In genomic region chr12:64627781-64628180, GRCh38 we compare ENCODE assay signal across 14 cellular contexts. TPM values are rescaled to one million over a fixed set of nuclear protein-coding genes. Genes with fewer than 3 reads are reported as not detected.
DNase-seq lines count a peak whose midpoint lies in the region; ATAC-seq, FAIRE-seq and TF ChIP-seq lines count a peak whose summit lies in the region.
"Had no signal": no experiment of that assay in that cellular context is flagged by ENCODE, and none has a peak within 500 bp of the region (broad histone marks: within the 10 kb centered on the region; RNA-seq: fewer than 3 reads in every experiment).

No MANE protein-coding gene starts in this region.

- H3K4me3 ChIP-seq in astrocyte of the cerebellum (ENCODE audit: low read depth, low read length): no peak overlapping the region
- H3K4me3 ChIP-seq in right atrium auricular region: no peak overlapping the region

- in situ Hi-C loops in astrocyte of the cerebellum (cut with HindIII; ENCODE audit: low sequenced_read_pairs): no loop called here

- FAIRE-seq in RCC 7860 (lab: Jason Lieb, UNC): no peak
- FAIRE-seq: GM12892 had no signal

- H3K36me3 ChIP-seq in right atrium auricular region: no peaks in the 10 kb centered on the region

- peaks cover 78% of the 10 kb centered on the region for H3K4me1 Mint-ChIP-seq in activated CD4-positive, alpha-beta T cell treated with anti-CD3 and anti-CD28 coated beads for 36 hours

- H3K27ac Mint-ChIP-seq in activated CD4-positive, alpha-beta T cell treated with anti-CD3 and anti-CD28 coated beads for 36 hours: peak overlapping the region; percentile 35

- H3K27ac ChIP-seq in right atrium auricular region: peak overlapping the region; percentile 54 to 88

- POLR2A ChIA-PET in activated CD4-positive, alpha-beta T cell treated with anti-CD3 and anti-CD28 coated beads for 36 hours (lab: Charles Lee): no interaction called here

- peaks cover 26% of the 10 kb centered on the region for H3K36me3 Mint-ChIP-seq in activated CD4-positive, alpha-beta T cell treated with anti-CD3 and anti-CD28 coated beads for 36 hours (ENCODE audit: low read depth)

- H3K27me3 Mint-ChIP-seq in activated CD4-positive, alpha-beta T cell treated with anti-CD3 and anti-CD28 coated beads for 36 hours: no peaks in the 10 kb centered on the region

- TF ChIP-seq CTCF in astrocyte of the cerebellum (IDR thresholded peaks at IDR 0.05; ENCODE audit: low read depth, low read length, missing control alignments) (no peak), right atrium auricular region (IDR thresholded peaks at IDR 0.05) (no peak)

- CTCF ChIA-PET in activated CD4-positive, alpha-beta T cell treated with anti-CD3 and anti-CD28 coated beads for 36 hours (lab: Charles Lee): interaction anchor here (0.8 to 1.5 kb wide), 6 partner anchors 11 to 45 kb away, joined by 3 to 4 read pairs (median 3); no protein-coding TSS in a partner anchor

- no peaks in the 10 kb centered on the region for H3K27me3 ChIP-seq in right atrium auricular region

- H3K9me3 Mint-ChIP-seq in activated CD4-positive, alpha-beta T cell treated with anti-CD3 and anti-CD28 coated beads for 36 hours (ENCODE audit: low read depth): peaks cover 4% of the 10 kb centered on the region

- intact Hi-C loops in activated CD4-positive, alpha-beta T cell treated with anti-CD3 and anti-CD28 coated beads for 36 hours (cut with DNase I, micrococcal nuclease): loop anchor here in 1 of 2 experiments (5.0 kb wide), 1 partner anchor 130 kb away; the partner anchor contains the start of gene GNS

- no peaks in the 10 kb centered on the region for H3K9me3 ChIP-seq in right atrium auricular region

- DNase-seq in activated CD4-positive, alpha-beta T cell treated with anti-CD3 and anti-CD28 coated beads for 36 hours: no peak
- no peak for DNase-seq in activated CD4-positive, alpha-beta T cell treated with anti-CD3 and anti-CD28 coated beads, Interleukin-2, amount 50 U/mL, for 1 hour
- DNase-seq in astrocyte of the cerebellum (ENCODE audit: low read depth) (peak; percentile 56), right atrium auricular region (ENCODE audit: low spot score) (no peak), stromal cell of bone marrow (ENCODE audit: low read depth) (peak; percentile 83), RCC 7860 (ENCODE audit: low spot score) (no peak), NCI-H2171 (lab: John Stamatoyannopoulos, UW) (no peak)
- DNase-seq: 8988T; activated effector memory CD4-positive, alpha-beta T cell treated with anti-CD3 and anti-CD28 coated beads, Interleukin-2, amount 50 U/mL, for 16 hours; NCI-H2227 treated with DMSO at 0.1 percent for 48 hours had no signal

- no peak overlapping the region for H3K4me3 Mint-ChIP-seq in activated CD4-positive, alpha-beta T cell treated with anti-CD3 and anti-CD28 coated beads for 36 hours
- H3K4me3 Mint-ChIP-seq: nephron had no signal

- ATAC-seq in activated CD4-positive, alpha-beta T cell treated with anti-CD3 and anti-CD28 coated beads for 36 hours: no peak
- ATAC-seq in HG02623 (IDR thresholded peaks at IDR 0.05; ENCODE audit: unreplicated experiment): no peak
- ATAC-seq: HCT116 had no signal

- H3K4me1 ChIP-seq in right atrium auricular region: peaks cover 0 to 75% of the 10 kb centered on the region in 2 donors

RNA-seq across cellular contexts. Expression of gene RASSF3, which starts 17.5 kb away (rescaled TPM):
- 10 to 100 TPM; 38.0 to 39.0 TPM for total RNA-seq in activated CD4-positive, alpha-beta T cell treated with anti-CD3 and anti-CD28 coated beads for 36 hours
- total RNA-seq in right atrium auricular region: 10 to 100 TPM; 55.4 to 88.4 TPM

Comparison
In these comparisons a context has a peak if more than half of its experiments do, and no peak if none do; other contexts are left out.
1. DNase-seq: peak in astrocyte of the cerebellum (single experiment) and stromal cell of bone marrow (single experiment); none in activated CD4-positive, alpha-beta T cell treated with anti-CD3 and anti-CD28 coated beads for 36 hours (single experiment), activated CD4-positive, alpha-beta T cell treated with anti-CD3 and anti-CD28 coated beads, Interleukin-2, amount 50 U/mL, for 1 hour (single experiment), right atrium auricular region (single experiment), RCC 7860 (single experiment) and NCI-H2171 (single experiment).